ENCODE assay signal across 1 cellular context in genomic region chr4:153513596-153513995, GRCh38.
TF ChIP-seq lines count a peak whose summit lies in the region.

No MANE protein-coding gene starts in this region.

TF ChIP-seq in IMR-90, 13 proteins besides CTCF, POLR2A, EP300 and RAD21 (continued from another document):
- TF ChIP-seq BHLHE40 (IDR thresholded peaks at IDR 0.05; ENCODE audit: low read depth, low read length) (no peak), MAZ (IDR thresholded peaks at IDR 0.05; ENCODE audit: borderline replicate concordance, low read depth, low read length) (no peak), MAFK (IDR thresholded peaks at IDR 0.05; ENCODE audit: low read depth, low read length) (no peak)
TF ChIP-seq in IMR-90: peak in this region for 0.
